In the genomic region with DNA sequence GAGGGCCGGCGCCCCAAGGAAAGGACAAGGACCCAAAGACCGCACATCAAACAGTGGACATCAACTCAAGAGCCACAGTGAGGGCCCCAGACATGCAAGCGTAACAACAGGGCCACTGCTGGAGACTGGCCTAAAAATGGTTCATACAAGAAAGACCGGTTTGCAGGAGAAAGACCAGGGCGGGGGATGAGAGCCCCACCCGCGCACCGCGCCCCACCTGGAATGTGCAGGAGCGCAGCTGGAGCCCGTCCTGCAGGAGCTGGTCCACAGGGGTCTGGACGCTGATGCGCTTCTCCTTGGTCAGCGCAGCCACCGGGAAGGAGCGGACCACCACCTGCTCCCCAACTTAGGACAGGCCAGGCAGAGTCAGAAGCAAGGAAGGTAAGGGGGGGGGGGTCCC, we compare ENCODE assay signal across 18 cellular contexts. TPM values are rescaled to one million over a fixed set of nuclear protein-coding genes. Genes with fewer than 3 reads are reported as not detected.
DNase-seq lines count a peak whose midpoint lies in the region; ATAC-seq and TF ChIP-seq lines count a peak whose summit lies in the region.
"Had no signal": no experiment of that assay in that cellular context is flagged by ENCODE, and none has a peak within 500 bp of the region (broad histone marks: within the 10 kb centered on the region; RNA-seq: fewer than 3 reads in every experiment).

No MANE protein-coding gene starts in this region.

- intact Hi-C loops in naive thymus-derived CD4-positive, alpha-beta T cell (cut with micrococcal nuclease), result no loop called here

- H3K27me3 Mint-ChIP-seq in type B pancreatic cell, result no peaks in the 10 kb centered on the region
- no peaks in the 10 kb centered on the region for H3K27me3 Mint-ChIP-seq in naive thymus-derived CD4-positive, alpha-beta T cell
- no peaks in the 10 kb centered on the region for H3K27me3 Mint-ChIP-seq in progenitor cell of endocrine pancreas

- H3K9me3 ChIP-seq in lung (ENCODE audit: control insufficient read depth in 2 of 2, insufficient read depth in 1 of 2, low read length in 1 of 2), result no peaks in the 10 kb centered on the region
- no peaks in the 10 kb centered on the region for H3K9me3 ChIP-seq in naive thymus-derived CD4-positive, alpha-beta T cell (ENCODE audit: control insufficient read depth in 2 of 3, low read length in 3 of 3)

- H3K36me3 Mint-ChIP-seq in type B pancreatic cell (peaks cover 13% of the 10 kb centered on the region), progenitor cell of endocrine pancreas (ENCODE audit: insufficient read depth) (peaks cover 14% of the 10 kb centered on the region)
- H3K36me3 Mint-ChIP-seq in naive thymus-derived CD4-positive, alpha-beta T cell, result peaks cover 0 to 28% (median 10%) of the 10 kb centered on the region in 5 donors

- H3K9me3 Mint-ChIP-seq in type B pancreatic cell, result no peaks in the 10 kb centered on the region
- H3K9me3 Mint-ChIP-seq in naive thymus-derived CD4-positive, alpha-beta T cell, result no peaks in the 10 kb centered on the region
- no peaks in the 10 kb centered on the region for H3K9me3 Mint-ChIP-seq in progenitor cell of endocrine pancreas (ENCODE audit: low read depth)

- peak overlapping the region; percentile 83 for H3K4me3 Mint-ChIP-seq in type B pancreatic cell
- H3K4me3 Mint-ChIP-seq in naive thymus-derived CD4-positive, alpha-beta T cell, result no peak overlapping the region
- no peak overlapping the region for H3K4me3 Mint-ChIP-seq in progenitor cell of endocrine pancreas (ENCODE audit: low read depth)

- no peak overlapping the region for H3K4me3 ChIP-seq in lung
- no peak overlapping the region for H3K4me3 ChIP-seq in naive thymus-derived CD4-positive, alpha-beta T cell (ENCODE audit: low read length)
- H3K4me3 ChIP-seq: GM23248 had no signal

- POLR2A ChIA-PET in naive thymus-derived CD4-positive, alpha-beta T cell (lab: Charles Lee), result interaction anchor here (0.6 kb wide), 1 partner anchor 39 kb away, joined by 3 read pairs; no protein-coding TSS in a partner anchor

- WGBS in lung, 2 donors, result 78 to 94% methylated on average over 17 of the region's 17 CpGs

- no peaks in the 10 kb centered on the region for H3K27me3 ChIP-seq in lung (ENCODE audit: control insufficient read depth, insufficient read depth)
- no peaks in the 10 kb centered on the region for H3K27me3 ChIP-seq in naive thymus-derived CD4-positive, alpha-beta T cell (ENCODE audit: control insufficient read depth in 2 of 2, insufficient read depth in 2 of 2, low read length in 2 of 2)

- H3K27ac ChIP-seq in epithelial cell of prostate (peak overlapping the region; percentile 28), lung (ENCODE audit: low read depth in 1 of 2, low read length in 1 of 2) (no peak overlapping the region)
- H3K27ac ChIP-seq in naive thymus-derived CD4-positive, alpha-beta T cell (ENCODE audit: low read depth, low read length), result no peak overlapping the region
- H3K27ac ChIP-seq: GM23248, KMS-11 had no signal

- H3K4me1 Mint-ChIP-seq in type B pancreatic cell (ENCODE audit: unreplicated experiment), result no peaks in the 10 kb centered on the region
- peaks cover 0 to 11% (median 2%) of the 10 kb centered on the region in 7 donors for H3K4me1 Mint-ChIP-seq in naive thymus-derived CD4-positive, alpha-beta T cell
- H3K4me1 Mint-ChIP-seq in progenitor cell of endocrine pancreas (ENCODE audit: low read depth), result no peaks in the 10 kb centered on the region

- no peaks in the 10 kb centered on the region for H3K4me1 ChIP-seq in lung (ENCODE audit: control insufficient read depth in 2 of 2, insufficient read depth in 2 of 2, low read length in 2 of 2)
- no peaks in the 10 kb centered on the region for H3K4me1 ChIP-seq in naive thymus-derived CD4-positive, alpha-beta T cell (ENCODE audit: control insufficient read depth in 2 of 2, insufficient read depth in 2 of 2, low read length in 2 of 2)

- H3K27ac Mint-ChIP-seq in type B pancreatic cell (peak overlapping the region; percentile 97), progenitor cell of endocrine pancreas (no peak overlapping the region)
- peak overlapping the region in 1 of 9 donors; percentile 52 for H3K27ac Mint-ChIP-seq in naive thymus-derived CD4-positive, alpha-beta T cell

- CTCF ChIA-PET in naive thymus-derived CD4-positive, alpha-beta T cell (lab: Charles Lee), result interaction anchor here (0.9 to 1.1 kb wide), 2 partner anchors 34 to 37 kb away, joined by 3 read pairs; no protein-coding TSS in a partner anchor

- TF ChIP-seq CTCF in lung (IDR thresholded peaks at IDR 0.05; ENCODE audit: control extremely low read depth, extremely low read depth) (no peak), type B pancreatic cell (conservative IDR thresholded peaks at IDR 0.05) (no peak), progenitor cell of endocrine pancreas (IDR thresholded peaks at IDR 0.05; ENCODE audit: unreplicated experiment) (no peak)

- peak; percentile 7 for ATAC-seq in lung (ENCODE audit: insufficient read depth, low FRiP score)
- no peak for ATAC-seq in naive thymus-derived CD4-positive, alpha-beta T cell
- ATAC-seq: HCT116 had no signal

- peak; percentile 30 for DNase-seq in HT-29 (ENCODE audit: low spot score)
- no peak for DNase-seq in epithelial cell of prostate (ENCODE audit: low read depth, low spot score)
- DNase-seq in lung (ENCODE audit: low spot score), result peak; percentile 54
- DNase-seq in type B pancreatic cell (ENCODE audit: extremely low spot score, unreplicated experiment), result no peak
- DNase-seq in naive thymus-derived CD4-positive, alpha-beta T cell, result no peak
- DNase-seq in progenitor cell of endocrine pancreas (ENCODE audit: low spot score, unreplicated experiment), result no peak
- no peak for DNase-seq in NCI-H524 (lab: John Stamatoyannopoulos, UW)
- no peak for DNase-seq in HUDEP-2 (lab: John Stamatoyannopoulos, UW; ENCODE audit: unreplicated experiment in 76 of 76)
- DNase-seq: Calu3, DMS79, GM23248, MM.1S, NCI-H1105 treated with DMSO at 0.1 percent for 48 hours, NCI-H187 treated with DMSO at 0.1 percent for 48 hours, NCI-H2171 treated with DMSO at 0.1 percent for 48 hours, SIG-M5 had no signal

- peaks cover 25 to 97% of the 10 kb centered on the region in 2 donors for H3K36me3 ChIP-seq in lung (ENCODE audit: control insufficient read depth in 2 of 2, insufficient read depth in 2 of 2, low read length in 2 of 2)
- H3K36me3 ChIP-seq in naive thymus-derived CD4-positive, alpha-beta T cell (ENCODE audit: control insufficient read depth in 2 of 3, insufficient read depth in 3 of 3, low read length in 3 of 3), result peaks cover 9 to 99% (median 35%) of the 10 kb centered on the region in 3 experiments

RNA-seq across cellular contexts. Expression of gene SBF1, which starts 13.9 kb away (rescaled TPM):
- total RNA-seq in HT-29 (2014; rRNA removed; shearing (Covaris generic)), result 85.0 and 102 TPM in 2 replicates
- total RNA-seq in lung (10 to 100 TPM; 30.1 to 76.9 TPM), type B pancreatic cell (ENCODE audit: low replicate concordance) (119 and 133 TPM in 2 replicates), progenitor cell of endocrine pancreas (86.3 and 96.5 TPM in 2 replicates)
- 10 to 100 TPM; 34.2 to 34.3 TPM for polyA plus RNA-seq in lung
- 100 to 1,000 TPM; 161 to 209 (median 181) TPM for total RNA-seq in naive thymus-derived CD4-positive, alpha-beta T cell
- polyA plus RNA-seq in naive thymus-derived CD4-positive, alpha-beta T cell, result 10 to 100 TPM; 15.2 to 40.2 TPM

RNA-seq across cellular contexts. Expression of gene ADM2, which starts 20.4 kb away (rescaled TPM):
- 2.2 and 4.2 TPM in 2 replicates for total RNA-seq in HT-29 (2014; rRNA removed; shearing (Covaris generic))
- total RNA-seq in lung (1 to 10 TPM in 1 of 2 donors, under 1 TPM in 1; 0.74 to 5.7 TPM), type B pancreatic cell (ENCODE audit: low replicate concordance) (2.6 and 10.2 TPM in 2 replicates), progenitor cell of endocrine pancreas (2.9 and 3.2 TPM in 2 replicates)
- polyA plus RNA-seq in lung, result 1 to 10 TPM; 2.2 to 3.1 TPM
- 1 to 10 TPM; 1.3 to 4.5 (median 4.0) TPM for total RNA-seq in naive thymus-derived CD4-positive, alpha-beta T cell
- polyA plus RNA-seq in naive thymus-derived CD4-positive, alpha-beta T cell, result under 1 TPM; 0.24 to 0.44 TPM

RNA-seq across cellular contexts. Expression of gene MIOX, which starts 25.7 kb away (rescaled TPM):
- not detected in 2 replicates for total RNA-seq in HT-29 (2014; rRNA removed; shearing (Covaris generic))
- total RNA-seq in lung, result not detected
- polyA plus RNA-seq in lung, result under 1 TPM in 1 of 2 donors, not detected in 1; 0.08 TPM
- 1.2 TPM in 1 of 2 replicates, not detected in the other for total RNA-seq in type B pancreatic cell (ENCODE audit: low replicate concordance)
- total RNA-seq in naive thymus-derived CD4-positive, alpha-beta T cell, result under 1 TPM in 1 of 5 experiments, not detected in 4; 0.22 TPM
- polyA plus RNA-seq in naive thymus-derived CD4-positive, alpha-beta T cell, result not detected
- total RNA-seq in progenitor cell of endocrine pancreas, result 0.69 and 0.98 TPM in 2 replicates
- total RNA-seq: GM23248 had no signal

RNA-seq across cellular contexts. Expression of gene LMF2, which starts 46.6 kb away (rescaled TPM):
- total RNA-seq in HT-29 (2014; rRNA removed; shearing (Covaris generic)), result 52.8 and 53.2 TPM in 2 replicates
- 10 to 100 TPM; 29.8 to 84.6 TPM for total RNA-seq in lung
- 10 to 100 TPM; 47.8 to 53.0 TPM for polyA plus RNA-seq in lung
- total RNA-seq in type B pancreatic cell (ENCODE audit: low replicate concordance), result 65.5 and 74.0 TPM in 2 replicates
- total RNA-seq in naive thymus-derived CD4-positive, alpha-beta T cell, result 100 to 1,000 TPM; 101 to 133 (median 118) TPM
- polyA plus RNA-seq in naive thymus-derived CD4-positive, alpha-beta T cell, result 10 to 100 TPM; 15.0 to 25.5 TPM
- total RNA-seq in progenitor cell of endocrine pancreas, result 59.0 and 65.5 TPM in 2 replicates

RNA-seq across cellular contexts. Expression of gene NCAPH2, which starts 47.1 kb away (rescaled TPM):
- 87.9 and 88.8 TPM in 2 replicates for total RNA-seq in HT-29 (2014; rRNA removed; shearing (Covaris generic))
- total RNA-seq in lung (10 to 100 TPM; 30.2 to 56.3 TPM), type B pancreatic cell (ENCODE audit: low replicate concordance) (60.0 and 75.2 TPM in 2 replicates), progenitor cell of endocrine pancreas (61.6 and 66.5 TPM in 2 replicates)
- polyA plus RNA-seq in lung, result 10 to 100 TPM; 27.8 to 64.4 TPM
- 100 to 1,000 TPM in 2 of 5 experiments, 10 to 100 TPM in 3; 74.3 to 135 (median 91.1) TPM for total RNA-seq in naive thymus-derived CD4-positive, alpha-beta T cell
- polyA plus RNA-seq in naive thymus-derived CD4-positive, alpha-beta T cell, result 10 to 100 TPM; 37.8 to 46.6 TPM

Comparison
In these comparisons a context has a peak if more than half of its experiments do, and no peak if none do; other contexts are left out.
1. DNase-seq: peak in HT-29 (single experiment) and lung (single experiment); none in epithelial cell of prostate (single experiment), type B pancreatic cell (single experiment), naive thymus-derived CD4-positive, alpha-beta T cell (0 of 9), progenitor cell of endocrine pancreas (single experiment), NCI-H524 (0 of 2) and HUDEP-2 (0 of 76).